Comparison of ENCODE assay signal across 10 cellular contexts in the genomic region with DNA sequence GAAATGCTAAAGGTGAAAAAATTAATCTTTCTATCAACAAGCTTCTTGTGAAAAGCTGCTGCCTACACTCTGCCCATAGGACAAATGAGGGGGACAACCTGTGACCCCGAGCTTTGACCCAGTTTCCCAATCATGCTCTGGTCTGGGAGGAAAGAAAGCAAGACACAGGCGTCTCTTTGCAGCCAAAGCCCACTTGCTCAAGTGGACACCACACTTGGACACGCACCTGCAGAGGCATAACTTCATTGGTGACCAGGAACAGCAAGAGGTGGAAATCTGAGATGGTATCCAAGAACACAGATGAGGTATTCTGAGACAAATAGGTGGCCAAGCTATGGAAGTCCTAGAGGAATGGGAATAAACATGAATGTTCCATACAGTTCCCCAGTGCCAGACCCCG. TPM values are rescaled to one million over a fixed set of nuclear protein-coding genes. Genes with fewer than 3 reads are reported as not detected.
DNase-seq lines count a peak whose midpoint lies in the region; ATAC-seq and TF ChIP-seq lines count a peak whose summit lies in the region.
"Had no signal": no experiment of that assay in that cellular context is flagged by ENCODE, and none has a peak within 500 bp of the region (broad histone marks: within the 10 kb centered on the region; RNA-seq: fewer than 3 reads in every experiment).

No MANE protein-coding gene starts in this region.

- no peaks in the 10 kb centered on the region for H3K9me3 ChIP-seq in heart right ventricle
- H3K9me3 ChIP-seq in aorta (ENCODE audit: control insufficient read depth, low read length) = no peaks in the 10 kb centered on the region
- H3K9me3 ChIP-seq: HAP-1 had no signal

- H3K4me3 Mint-ChIP-seq in nephron progenitor cell = no peak overlapping the region

- H3K9me3 Mint-ChIP-seq in nephron progenitor cell = no peaks in the 10 kb centered on the region
- H3K9me3 Mint-ChIP-seq: activated T-helper 2 cell treated with anti-CD3 and anti-CD28 coated beads, Interferon-gamma antibody, Interleukin-2, Interleukin-4, amounts not matched to agents 10 μg/mL and 5 μg/mL and 100 μg/mL, durations not matched to agents 14 hours and 24 hours and 36 hours had no signal

- 60 to 70% methylated on average over 4 of the region's 4 CpGs for WGBS in heart right ventricle, 2 donors
- WGBS in aorta, 2 donors = 11 to 14% methylated on average over 4 of the region's 4 CpGs

- H3K4me3 ChIP-seq in heart right ventricle (peak overlapping the region in 2 of 10 donors; percentile 2 to 23), dorsolateral prefrontal cortex (peak overlapping the region in 3 of 59 donors; percentile 2 to 20 (median 18)), aorta (ENCODE audit: low read length in 2 of 2) (no peak overlapping the region)
- H3K4me3 ChIP-seq: HAP-1 had no signal

- CTCF ChIA-PET in GM10248 (lab: Yijun Ruan, JAX) = interaction anchor here (1.2 to 1.6 kb wide), 4 partner anchors 10 to 83 kb away, joined by 4 to 7 read pairs (median 4); no protein-coding TSS in a partner anchor

- H3K36me3 ChIP-seq in heart right ventricle (peaks cover 7 to 100% (median 69%) of the 10 kb centered on the region in 9 donors), aorta (ENCODE audit: control insufficient read depth in 1 of 2, insufficient read depth in 2 of 2, low read length in 1 of 2) (peaks cover 0 to 8% of the 10 kb centered on the region in 2 donors)

- H3K4me1 ChIP-seq in heart right ventricle (peaks cover 9 to 46% (median 25%) of the 10 kb centered on the region in 9 donors), aorta (ENCODE audit: control insufficient read depth in 1 of 2, insufficient read depth in 2 of 2, low read length in 2 of 2) (peaks cover 0 to 4% of the 10 kb centered on the region in 2 donors)
- H3K4me1 ChIP-seq: HAP-1 had no signal

- peaks cover 14% of the 10 kb centered on the region for H3K4me1 Mint-ChIP-seq in nephron progenitor cell

- POLR2A ChIA-PET in GM10248 (lab: Yijun Ruan, JAX) = no interaction called here

- ATAC-seq in heart right ventricle (peak in 1 of 8 donors; percentile 5), left cardiac atrium (no peak), aorta (ENCODE audit: low FRiP score) (peak; percentile 5), GM21528 (IDR thresholded peaks at IDR 0.05; ENCODE audit: low FRiP score, unreplicated experiment) (no peak)

- intact Hi-C loops in heart right ventricle (cut with DNase I) = loop anchor here in 1 of 10 donors (5.0 kb wide), 1 partner anchor 35 kb away; no protein-coding TSS in a partner anchor
- intact Hi-C loops in left cardiac atrium (cut with DNase I) = no loop called here
- intact Hi-C loops in dorsolateral prefrontal cortex (cut with DNase I) = no loop called here
- intact Hi-C loops in aorta (cut with DNase I) = loop anchor here (2.0 kb wide), 2 partner anchors 14 to 28 kb away; a partner anchor contains a TSS

- peak overlapping the region; percentile 51 for H3K27ac Mint-ChIP-seq in nephron progenitor cell
- H3K27ac Mint-ChIP-seq: activated T-helper 2 cell treated with anti-CD3 and anti-CD28 coated beads, Interferon-gamma antibody, Interleukin-2, Interleukin-4, amounts not matched to agents 10 μg/mL and 5 μg/mL and 100 μg/mL, durations not matched to agents 14 hours and 24 hours and 36 hours had no signal

- TF ChIP-seq CTCF in heart right ventricle (IDR thresholded peaks at IDR 0.05) = no peak
- no peak for TF ChIP-seq CTCF in dorsolateral prefrontal cortex (IDR thresholded peaks at IDR 0.05 in 54 of 56, conservative IDR thresholded peaks at IDR 0.05 in 2 of 56; ENCODE audit: low read depth in 1 of 56, partially characterized antibody in 56 of 56)
- TF ChIP-seq CTCF in nephron progenitor cell (IDR thresholded peaks at IDR 0.05) = no peak
- TF ChIP-seq CTCF in GM10248 (IDR thresholded peaks at IDR 0.05; ENCODE audit: control extremely low read depth, extremely low read depth, low read depth, missing control alignments) = no peak

- H3K36me3 Mint-ChIP-seq in nephron progenitor cell (ENCODE audit: low read depth) = peaks cover 52% of the 10 kb centered on the region

- H3K27me3 Mint-ChIP-seq in nephron progenitor cell (ENCODE audit: low read depth, poor library complexity) = no peaks in the 10 kb centered on the region

- DNase-seq in heart right ventricle (no peak), left cardiac atrium (no peak), dorsolateral prefrontal cortex (no peak), nephron progenitor cell (no peak), aorta (no peak), GM10248 (ENCODE audit: extremely low spot score) (no peak)
- no peak for DNase-seq in activated CD4-positive, alpha-beta T cell treated with anti-CD3 and anti-CD28 coated beads for 4 hours

- H3K27ac ChIP-seq in heart right ventricle (peak overlapping the region in 9 of 10 donors; percentile 31 to 90 (median 78)), dorsolateral prefrontal cortex (peak overlapping the region in 54 of 59 donors; percentile 1 to 83 (median 65)), aorta (ENCODE audit: low read depth in 1 of 2, low read length in 2 of 2) (peak overlapping the region; percentile 89 to 99)

- H3K27me3 ChIP-seq in heart right ventricle (no peaks in the 10 kb centered on the region), dorsolateral prefrontal cortex (no peaks in the 10 kb centered on the region), aorta (ENCODE audit: control insufficient read depth in 1 of 2, insufficient read depth in 2 of 2, low read length in 1 of 2) (no peaks in the 10 kb centered on the region)

RNA-seq across cellular contexts. Expression of a gene that starts 15.0 kb away (rescaled TPM):
- total RNA-seq in heart right ventricle (10 to 100 TPM in 8 of 10 donors, 1 to 10 TPM in 2; 8.7 to 17.2 (median 10.7) TPM), left cardiac atrium (10 to 100 TPM; 11.6 to 15.7 TPM), dorsolateral prefrontal cortex (10 to 100 TPM; 11.9 to 29.9 (median 19.3) TPM), aorta (10 to 100 TPM; 20.9 to 32.2 TPM)
- polyA plus RNA-seq in heart right ventricle (10 to 100 TPM; 16.5 to 30.6 TPM), aorta (10 to 100 TPM in 1 of 2 donors, 1 to 10 TPM in 1; 8.8 to 48.4 TPM)

RNA-seq across cellular contexts. Expression of a gene that starts 39.0 kb away (rescaled TPM):
- total RNA-seq in heart right ventricle = 1 to 10 TPM in 1 of 10 donors, under 1 TPM in 7, not detected in 2; 0.28 to 1.3 (median 0.45) TPM
- polyA plus RNA-seq in heart right ventricle = under 1 TPM; 0.14 to 0.95 TPM
- total RNA-seq in left cardiac atrium = under 1 TPM; 0.38 to 0.39 TPM
- total RNA-seq in dorsolateral prefrontal cortex = 1 to 10 TPM in 111 of 120 experiments, under 1 TPM in 9; 0.52 to 5.1 (median 2.0) TPM
- total RNA-seq in aorta = 1 to 10 TPM; 3.0 to 3.1 TPM
- 1 to 10 TPM; 1.0 to 1.3 TPM for polyA plus RNA-seq in aorta

RNA-seq across cellular contexts. Expression of a gene that starts 54.6 kb away (rescaled TPM):
- 100 to 1,000 TPM; 298 to 959 (median 345) TPM for total RNA-seq in heart right ventricle
- polyA plus RNA-seq in heart right ventricle = 1,000 to 10,000 TPM in 1 of 2 donors, 100 to 1,000 TPM in 1; 290 to 1,180 TPM
- 1,000 to 10,000 TPM in 1 of 2 donors, 100 to 1,000 TPM in 1; 663 to 1,095 TPM for total RNA-seq in left cardiac atrium
- 1,000 to 10,000 TPM in 85 of 120 experiments, 100 to 1,000 TPM in 35; 558 to 1,589 (median 1,117) TPM for total RNA-seq in dorsolateral prefrontal cortex
- 1,000 to 10,000 TPM; 2,309 to 2,547 TPM for total RNA-seq in aorta
- polyA plus RNA-seq in aorta = 1,000 to 10,000 TPM; 1,438 to 2,310 TPM

Comparison
In these comparisons a context has a peak if more than half of its experiments do, and no peak if none do; other contexts are left out.
1. intact Hi-C loops: an anchor here in aorta (2.0 kb wide); none called in left cardiac atrium and dorsolateral prefrontal cortex.